Comparison of ENCODE assay signal across 11 cellular contexts in the genomic region with DNA sequence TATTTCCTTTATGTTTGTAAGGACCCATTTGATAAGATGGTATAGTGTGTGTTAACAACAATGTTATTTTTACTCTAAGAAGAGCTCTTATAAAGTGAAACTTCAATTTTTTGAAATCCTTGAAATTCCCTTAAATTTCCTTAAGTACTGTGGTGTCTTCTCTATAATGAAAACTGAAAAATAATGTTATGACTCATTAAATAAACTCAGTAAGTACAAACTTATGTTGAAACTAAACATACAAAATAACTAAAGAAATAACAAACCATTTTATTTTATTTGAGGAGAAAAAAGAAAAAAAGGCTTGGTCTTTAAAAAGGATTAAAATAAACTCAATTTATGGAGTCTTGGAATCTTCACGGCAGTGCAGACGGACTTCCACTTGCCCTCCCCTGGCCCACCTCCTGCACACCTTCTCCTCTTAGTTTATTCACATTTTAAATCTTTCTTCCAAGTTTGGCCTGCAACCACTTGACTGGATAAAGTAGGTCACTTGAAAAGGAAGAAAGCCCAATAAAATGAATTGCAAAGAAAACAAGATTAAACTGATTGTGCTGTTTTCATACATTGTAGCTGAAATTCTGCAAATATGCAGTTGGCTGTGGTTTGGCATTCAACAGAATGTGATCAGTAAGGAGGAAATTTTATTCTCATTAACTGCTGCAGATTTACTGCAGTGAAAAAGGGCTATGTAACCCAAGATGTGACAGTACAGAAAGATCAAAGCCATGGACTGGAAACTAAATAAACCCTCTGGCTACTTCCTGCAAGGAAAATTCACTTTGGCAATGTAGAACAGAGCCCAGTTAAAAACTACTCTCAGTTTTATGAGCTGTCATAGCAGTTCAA. TPM values are rescaled to one million over a fixed set of nuclear protein-coding genes. Genes with fewer than 3 reads are reported as not detected.
A peak's percentile ranks its signal among the peaks of the same experiment; 100 is the strongest.
DNase-seq lines count a peak whose midpoint lies in the region; ATAC-seq lines count a peak whose summit lies in the region.
"Had no signal": no experiment of that assay in that cellular context is flagged by ENCODE, and none has a peak within 500 bp of the region (broad histone marks: within the 10 kb centered on the region; RNA-seq: fewer than 3 reads in every experiment).

No MANE protein-coding gene starts in this region.

- H3K9ac ChIP-seq in adipocyte (ENCODE audit: low read length) = peak overlapping the region; percentile 23
- H3K9ac ChIP-seq: neural progenitor cell had no signal

- no peaks in the 10 kb centered on the region for H3K27me3 ChIP-seq in adipocyte (replicated peaks; ENCODE audit: control insufficient read depth, insufficient read depth, low read length)
- H3K27me3 ChIP-seq: neural progenitor cell had no signal

- peaks cover 15% of the 10 kb centered on the region for H3K4me1 ChIP-seq in adipocyte (ENCODE audit: control insufficient read depth, insufficient read depth, low read length)
- H3K4me1 ChIP-seq: neural progenitor cell had no signal

- peaks cover 10% of the 10 kb centered on the region for H3K36me3 ChIP-seq in adipocyte (ENCODE audit: control insufficient read depth, insufficient read depth, low read length, severe bottlenecking)
- H3K36me3 ChIP-seq: neural progenitor cell had no signal

- DNase-seq in AG08395 (ENCODE audit: low spot score) (peak; percentile 11), H4 (ENCODE audit: low spot score) (peak; percentile 73), adipocyte (ENCODE audit: low read depth) (peak; percentile 68), left kidney (ENCODE audit: low read depth, low spot score) (peak; percentile 92), NCI-H128 (lab: John Stamatoyannopoulos, UW; ENCODE audit: unreplicated experiment) (no peak), NCI-H1930 (lab: John Stamatoyannopoulos, UW) (no peak), DMS 273 treated with DMSO at 0.1 percent for 48 hours (lab: John Stamatoyannopoulos, UW) (no peak)
- DNase-seq: immature natural killer cell; NK-92 treated with Interleukin-12 subunit alpha and Interleukin-12 subunit beta, amount 100 ng/mL, for 24 hours had no signal

- peak overlapping the region; percentile 53 for H3K4me3 ChIP-seq in adipocyte (ENCODE audit: low read length)
- H3K4me3 ChIP-seq: neural progenitor cell had no signal

- ATAC-seq in HG02642 (IDR thresholded peaks at IDR 0.05; ENCODE audit: poor library complexity, unreplicated experiment) = no peak

- H3K9me3 ChIP-seq in adipocyte (ENCODE audit: control insufficient read depth, low read length) = no peaks in the 10 kb centered on the region

RNA-seq across cellular contexts. Expression of a gene that starts 48.5 kb away (rescaled TPM):
- 5.9 and 6.0 TPM in 2 replicates for total RNA-seq in H4 (2014; rRNA removed; shearing (Covaris generic))

Comparison
In these comparisons a context has a peak if more than half of its experiments do, and no peak if none do; other contexts are left out.
1. DNase-seq: peak in AG08395 (single experiment), H4 (single experiment), adipocyte (single experiment) and left kidney (single experiment); none in NCI-H128 (single experiment), NCI-H1930 (0 of 2) and DMS 273 treated with DMSO at 0.1 percent for 48 hours (single experiment).